In genomic region chr3:102235679-102236078, GRCh38 we compare ENCODE assay signal across 10 cellular contexts.
DNase-seq lines count a peak whose midpoint lies in the region; TF ChIP-seq lines count a peak whose summit lies in the region.
"Had no signal": no experiment of that assay in that cellular context is flagged by ENCODE, and none has a peak within 500 bp of the region (broad histone marks: within the 10 kb centered on the region; RNA-seq: fewer than 3 reads in every experiment).

No MANE protein-coding gene starts in this region.

- no peak overlapping the region for H3K4me3 Mint-ChIP-seq in activated T-helper 2 cell treated with anti-CD3 and anti-CD28 coated beads, Interferon-gamma antibody, Interleukin-2, Interleukin-4, amounts not matched to agents 10 μg/mL and 5 μg/mL and 100 μg/mL, durations not matched to agents 14 hours and 24 hours and 36 hours (ENCODE audit: low read depth)
- no peak overlapping the region for H3K4me3 Mint-ChIP-seq in activated T-helper 1 cell treated with anti-CD3 and anti-CD28 coated beads, Interleukin-12 subunit alpha, Interleukin-12 subunit beta, Interleukin-2, Interleukin-4 antibody, amounts not matched to agents 30 ng/mL and 10 ng/mL and 1 ng/mL, durations not matched to agents 14 hours and 24 hours and 36 hours
- H3K4me3 Mint-ChIP-seq: neural crest cell, T-cell had no signal

- no peaks in the 10 kb centered on the region for H3K36me3 ChIP-seq in OCI-LY3 (replicated peaks; ENCODE audit: low read depth, low read length)

- TF ChIP-seq CTCF in OCI-LY3 (IDR thresholded peaks at IDR 0.05; ENCODE audit: low read depth, low read length) = peak; percentile 68

- peak overlapping the region; percentile 24 for H3K4me2 ChIP-seq in OCI-LY3 (ENCODE audit: low read length)

- no peak overlapping the region for H3K4me3 ChIP-seq in OCI-LY3 (ENCODE audit: low read length)

- peaks cover 39% of the 10 kb centered on the region for H3K27me3 Mint-ChIP-seq in activated T-helper 2 cell treated with anti-CD3 and anti-CD28 coated beads, Interferon-gamma antibody, Interleukin-2, Interleukin-4, amounts not matched to agents 10 μg/mL and 5 μg/mL and 100 μg/mL, durations not matched to agents 14 hours and 24 hours and 36 hours (ENCODE audit: low read depth)
- peaks cover 17% of the 10 kb centered on the region for H3K27me3 Mint-ChIP-seq in activated T-helper 1 cell treated with anti-CD3 and anti-CD28 coated beads, Interleukin-12 subunit alpha, Interleukin-12 subunit beta, Interleukin-2, Interleukin-4 antibody, amounts not matched to agents 30 ng/mL and 10 ng/mL and 1 ng/mL, durations not matched to agents 14 hours and 24 hours and 36 hours (ENCODE audit: insufficient read depth)

- no peak overlapping the region for H3K9ac ChIP-seq in OCI-LY3 (ENCODE audit: low read length)

- H4K20me1 ChIP-seq in OCI-LY3 (ENCODE audit: insufficient read depth, low read length) = no peaks in the 10 kb centered on the region

- H3K79me2 ChIP-seq in OCI-LY3 (ENCODE audit: low read length) = no peaks in the 10 kb centered on the region

- no peak overlapping the region for H3K27ac Mint-ChIP-seq in activated T-helper 2 cell treated with anti-CD3 and anti-CD28 coated beads, Interferon-gamma antibody, Interleukin-2, Interleukin-4, amounts not matched to agents 10 μg/mL and 5 μg/mL and 100 μg/mL, durations not matched to agents 14 hours and 24 hours and 36 hours
- H3K27ac Mint-ChIP-seq in activated T-helper 1 cell treated with anti-CD3 and anti-CD28 coated beads, Interleukin-12 subunit alpha, Interleukin-12 subunit beta, Interleukin-2, Interleukin-4 antibody, amounts not matched to agents 30 ng/mL and 10 ng/mL and 1 ng/mL, durations not matched to agents 14 hours and 24 hours and 36 hours = no peak overlapping the region
- H3K27ac Mint-ChIP-seq: T-cell had no signal

- H3K4me1 Mint-ChIP-seq in activated T-helper 2 cell treated with anti-CD3 and anti-CD28 coated beads, Interferon-gamma antibody, Interleukin-2, Interleukin-4, amounts not matched to agents 10 μg/mL and 5 μg/mL and 100 μg/mL, durations not matched to agents 14 hours and 24 hours and 36 hours (ENCODE audit: low read depth) = peaks cover 4% of the 10 kb centered on the region
- H3K4me1 Mint-ChIP-seq in activated T-helper 1 cell treated with anti-CD3 and anti-CD28 coated beads, Interleukin-12 subunit alpha, Interleukin-12 subunit beta, Interleukin-2, Interleukin-4 antibody, amounts not matched to agents 30 ng/mL and 10 ng/mL and 1 ng/mL, durations not matched to agents 14 hours and 24 hours and 36 hours (ENCODE audit: low read depth) = no peaks in the 10 kb centered on the region
- H3K4me1 Mint-ChIP-seq: neural crest cell had no signal

- H3K4me1 ChIP-seq in OCI-LY3 (ENCODE audit: low read length) = peaks cover 32% of the 10 kb centered on the region

- H2AFZ ChIP-seq in OCI-LY3 (ENCODE audit: low read depth, low read length) = no peak overlapping the region

- no peak overlapping the region for H3K27ac ChIP-seq in OCI-LY3 (ENCODE audit: low read length)

- H3K36me3 Mint-ChIP-seq in activated T-helper 2 cell treated with anti-CD3 and anti-CD28 coated beads, Interferon-gamma antibody, Interleukin-2, Interleukin-4, amounts not matched to agents 10 μg/mL and 5 μg/mL and 100 μg/mL, durations not matched to agents 14 hours and 24 hours and 36 hours (ENCODE audit: low read depth) = no peaks in the 10 kb centered on the region
- H3K36me3 Mint-ChIP-seq in activated T-helper 1 cell treated with anti-CD3 and anti-CD28 coated beads, Interleukin-12 subunit alpha, Interleukin-12 subunit beta, Interleukin-2, Interleukin-4 antibody, amounts not matched to agents 30 ng/mL and 10 ng/mL and 1 ng/mL, durations not matched to agents 14 hours and 24 hours and 36 hours (ENCODE audit: low read depth) = no peaks in the 10 kb centered on the region
- H3K36me3 Mint-ChIP-seq: T-cell had no signal

- 0 out of 2 replicates have a peak, but pooled peaks cover 4% of the 10 kb centered on the region for H3K27me3 ChIP-seq in OCI-LY3 (ENCODE audit: low read depth, low read length)

- no peaks in the 10 kb centered on the region for H3K9me3 ChIP-seq in OCI-LY3 (ENCODE audit: insufficient read depth, low read length)

- H3K9me3 Mint-ChIP-seq in activated T-helper 2 cell treated with anti-CD3 and anti-CD28 coated beads, Interferon-gamma antibody, Interleukin-2, Interleukin-4, amounts not matched to agents 10 μg/mL and 5 μg/mL and 100 μg/mL, durations not matched to agents 14 hours and 24 hours and 36 hours = no peaks in the 10 kb centered on the region
- H3K9me3 Mint-ChIP-seq in activated T-helper 1 cell treated with anti-CD3 and anti-CD28 coated beads, Interleukin-12 subunit alpha, Interleukin-12 subunit beta, Interleukin-2, Interleukin-4 antibody, amounts not matched to agents 30 ng/mL and 10 ng/mL and 1 ng/mL, durations not matched to agents 14 hours and 24 hours and 36 hours = no peaks in the 10 kb centered on the region
- H3K9me3 Mint-ChIP-seq: neural crest cell, T-cell had no signal

- DNase-seq in DMS53 (lab: John Stamatoyannopoulos, UW) (peak; percentile 72), H4 (ENCODE audit: low spot score) (peak; percentile 21), iPS-NIHi7 (ENCODE audit: extremely low spot score) (peak; percentile 54), NCI-H774 (lab: John Stamatoyannopoulos, UW) (no peak)
- DNase-seq in activated T-helper 2 cell treated with anti-CD3 and anti-CD28 coated beads, Interferon-gamma antibody, Interleukin-2, Interleukin-4, amounts not matched to agents 10 μg/mL and 5 μg/mL and 100 μg/mL, durations not matched to agents 14 hours and 24 hours and 36 hours (ENCODE audit: low spot score) = no peak
- no peak for DNase-seq in activated T-helper 1 cell treated with anti-CD3 and anti-CD28 coated beads, Interleukin-12 subunit alpha, Interleukin-12 subunit beta, Interleukin-2, Interleukin-4 antibody, amounts not matched to agents 30 ng/mL and 10 ng/mL and 1 ng/mL, durations not matched to agents 14 hours and 24 hours and 36 hours (ENCODE audit: low spot score)
- DNase-seq in activated CD4-positive, alpha-beta T cell treated with anti-CD3 and anti-CD28 coated beads for 48 hours = no peak

- intact Hi-C loops in activated T-helper 2 cell treated with anti-CD3 and anti-CD28 coated beads, Interferon-gamma antibody, Interleukin-2, Interleukin-4, amounts not matched to agents 10 μg/mL and 5 μg/mL and 100 μg/mL, durations not matched to agents 14 hours and 24 hours and 36 hours (cut with micrococcal nuclease) = no loop called here
- intact Hi-C loops in activated T-helper 1 cell treated with anti-CD3 and anti-CD28 coated beads, Interleukin-12 subunit alpha, Interleukin-12 subunit beta, Interleukin-2, Interleukin-4 antibody, amounts not matched to agents 30 ng/mL and 10 ng/mL and 1 ng/mL, durations not matched to agents 14 hours and 24 hours and 36 hours (cut with micrococcal nuclease) = no loop called here

Comparison
In these comparisons a context has a peak if more than half of its experiments do, and no peak if none do; other contexts are left out.
1. DNase-seq: peak in DMS53 (single experiment), H4 (single experiment) and iPS-NIHi7 (single experiment); none in activated T-helper 2 cell treated with anti-CD3 and anti-CD28 coated beads, Interferon-gamma antibody, Interleukin-2, Interleukin-4, amounts not matched to agents 10 μg/mL and 5 μg/mL and 100 μg/mL, durations not matched to agents 14 hours and 24 hours and 36 hours (single experiment), activated T-helper 1 cell treated with anti-CD3 and anti-CD28 coated beads, Interleukin-12 subunit alpha, Interleukin-12 subunit beta, Interleukin-2, Interleukin-4 antibody, amounts not matched to agents 30 ng/mL and 10 ng/mL and 1 ng/mL, durations not matched to agents 14 hours and 24 hours and 36 hours (single experiment), NCI-H774 (single experiment) and activated CD4-positive, alpha-beta T cell treated with anti-CD3 and anti-CD28 coated beads for 48 hours (single experiment).